12 cellular contexts compared by ENCODE assay signal in genomic region chr5:32507738-32508434, GRCh38.
DNase-seq lines count a peak whose midpoint lies in the region; ATAC-seq and TF ChIP-seq lines count a peak whose summit lies in the region.
"Had no signal": no experiment of that assay in that cellular context is flagged by ENCODE, and none has a peak within 500 bp of the region (broad histone marks: within the 10 kb centered on the region; RNA-seq: fewer than 3 reads in every experiment).

No MANE protein-coding gene starts in this region.

- no peaks in the 10 kb centered on the region for H3K79me2 ChIP-seq in ACC112 (ENCODE audit: control insufficient read depth, insufficient read depth, low read length, unreplicated experiment)

- H3K4me3 ChIP-seq in ACC112 (ENCODE audit: low read depth, low read length), result no peak overlapping the region
- no peak overlapping the region for H3K4me3 ChIP-seq in brain microvascular endothelial cell (ENCODE audit: low read depth, low read length)
- no peak overlapping the region for H3K4me3 ChIP-seq in left lung

- DNase-seq in HT1080 (ENCODE audit: low read depth), result peak; percentile 91
- DNase-seq in brain microvascular endothelial cell, result peak; percentile 37
- DNase-seq in left lung, result no peak
- no peak for DNase-seq in NCI-H82 (lab: John Stamatoyannopoulos, UW)
- DNase-seq in HuH-7.5 (ENCODE audit: low spot score), result no peak
- DNase-seq in NCI-H526 treated with DMSO at 0.1 percent for 48 hours (lab: John Stamatoyannopoulos, UW), result no peak
- DNase-seq: activated CD4-positive, alpha-beta T cell treated with anti-CD3 and anti-CD28 coated beads, Interleukin-2, amount 10 ng/mL, durations not matched to agents 24 days and 14 days; activated naive CD4-positive, alpha-beta T cell treated with anti-CD3 and anti-CD28 coated beads, Interleukin-2, amount 50 U/mL, for 16 hours; stimulated activated naive CD4-positive, alpha-beta T cell treated with Interleukin-2 at 50 U/mL for 16 hours had no signal

- H3K4me1 ChIP-seq in ACC112 (ENCODE audit: control insufficient read depth, insufficient read depth, low read length, unreplicated experiment), result peaks cover 47% of the 10 kb centered on the region
- H3K4me1 ChIP-seq in left lung, result peaks cover 0 to 16% of the 10 kb centered on the region in 2 donors

- peak overlapping the region; percentile 37 for H3K27ac ChIP-seq in ACC112 (ENCODE audit: low read depth, low read length)
- no peak overlapping the region for H3K27ac ChIP-seq in brain microvascular endothelial cell
- peak overlapping the region in 1 of 2 donors; percentile 15 for H3K27ac ChIP-seq in left lung

- no peak for TF ChIP-seq CTCF in brain microvascular endothelial cell (IDR thresholded peaks at IDR 0.05; ENCODE audit: low read depth, low read length, missing control alignments)
- no peak for TF ChIP-seq CTCF in left lung (IDR thresholded peaks at IDR 0.05)

- no peaks in the 10 kb centered on the region for H3K9me3 ChIP-seq in left lung

- ATAC-seq in left lung, result peak; percentile 24
- ATAC-seq in HG02798 (IDR thresholded peaks at IDR 0.05; ENCODE audit: poor library complexity, unreplicated experiment), result no peak
- ATAC-seq: natural killer cell treated with Interleukin-12 subunit alpha and Interleukin-12 subunit beta and Interleukin-15 and Interleukin-18, amount 100 ng/mL, for 72 hours had no signal

- H3K27me3 ChIP-seq in ACC112 (ENCODE audit: insufficient read depth, low read length) (no peaks in the 10 kb centered on the region), brain microvascular endothelial cell (replicated peaks) (no peaks in the 10 kb centered on the region), left lung (peaks cover 0 to 32% of the 10 kb centered on the region in 2 donors)

- H3K36me3 ChIP-seq in ACC112 (ENCODE audit: insufficient read depth, low read length) (no peaks in the 10 kb centered on the region), brain microvascular endothelial cell (replicated peaks) (no peaks in the 10 kb centered on the region), left lung (no peaks in the 10 kb centered on the region)

- intact Hi-C loops in left lung (cut with DNase I), result no loop called here

- in situ Hi-C loops in brain microvascular endothelial cell (cut with HindIII; ENCODE audit: low pct_ligation_motif_present, low sequenced_read_pairs), result no loop called here

- H2AFZ ChIP-seq in ACC112 (ENCODE audit: low read length, unreplicated experiment), result no peak overlapping the region

Comparison
In these comparisons a context has a peak if more than half of its experiments do, and no peak if none do; other contexts are left out.
1. DNase-seq: peak in HT1080 (single experiment) and brain microvascular endothelial cell (single experiment); none in left lung (0 of 2), NCI-H82 (single experiment), HuH-7.5 (single experiment) and NCI-H526 treated with DMSO at 0.1 percent for 48 hours (single experiment).